In genomic region chr1:89358287-89358893, GRCh38 we compare ENCODE assay signal across 8 cellular contexts.
DNase-seq lines count a peak whose midpoint lies in the region; ATAC-seq and TF ChIP-seq lines count a peak whose summit lies in the region.

No MANE protein-coding gene starts in this region.

- H3K36me3 ChIP-seq in WERI-Rb-1, result no peaks in the 10 kb centered on the region

- H3K27me3 ChIP-seq in WERI-Rb-1 (ENCODE audit: insufficient read depth, low read depth, severe bottlenecking), result peaks cover 18% of the 10 kb centered on the region

- no peaks in the 10 kb centered on the region for H3K9me3 ChIP-seq in WERI-Rb-1 (ENCODE audit: severe bottlenecking)

- H3K4me3 ChIP-seq in GM12875 (ENCODE audit: low read depth, low read length) (no peak overlapping the region), WERI-Rb-1 (ENCODE audit: low read depth, low read length) (no peak overlapping the region)

- TF ChIP-seq CTCF in GM12875 (IDR thresholded peaks at IDR 0.05; ENCODE audit: borderline replicate concordance, insufficient read depth, low read depth, low read length) (peak; percentile 68), WERI-Rb-1 (IDR thresholded peaks at IDR 0.05; ENCODE audit: low read depth, low read length) (peak; percentile 60)

- in situ Hi-C loops in T47D (cut with HindIII; ENCODE audit: low pct_unique_long_range_greater_than_20kb, low sequenced_read_pairs), result no loop called here

- peak; percentile 65 for ATAC-seq in HG02943 (IDR thresholded peaks at IDR 0.05; ENCODE audit: low read depth, unreplicated experiment)
- ATAC-seq in HG03196 (IDR thresholded peaks at IDR 0.05; ENCODE audit: unreplicated experiment), result no peak

- no peak overlapping the region for H3K27ac ChIP-seq in WERI-Rb-1

- DNase-seq in NCI-H2171 treated with DMSO at 0.1 percent for 48 hours (lab: John Stamatoyannopoulos, UW) (peak; percentile 46), WERI-Rb-1 (peak; percentile 69), T47D (ENCODE audit: low read depth in 1 of 2, low spot score in 1 of 2) (peak; percentile 34 to 71), iris pigment epithelial cell (ENCODE audit: low read depth) (peak; percentile 74)
- peak; percentile 56 to 73 for DNase-seq in stimulated activated CD4-positive, alpha-beta T cell treated with anti-CD3 and anti-CD28 coated beads, Interleukin-1b, Interleukin-23, amount 100 ng/mL, for 1 hour (ENCODE audit: low read depth in 2 of 2)
